ENCODE assay signal across 15 cellular contexts in genomic region chr2:7052404-7052803, GRCh38.
DNase-seq lines count a peak whose midpoint lies in the region; ATAC-seq, FAIRE-seq and TF ChIP-seq lines count a peak whose summit lies in the region.
"Had no signal": no experiment of that assay in that cellular context is flagged by ENCODE, and none has a peak within 500 bp of the region (broad histone marks: within the 10 kb centered on the region; RNA-seq: fewer than 3 reads in every experiment).

No MANE protein-coding gene starts in this region.

- DNase-seq in GM12891 (ENCODE audit: insufficient read length, low spot score) (no peak), foreskin melanocyte (no peak), NCI-H446 (lab: John Stamatoyannopoulos, UW) (no peak)
- DNase-seq in stimulated activated effector memory CD8-positive, alpha-beta T cell treated with anti-CD3 and anti-CD28 coated beads, Interleukin-12 subunit alpha, Interleukin-12 subunit beta, amount 100 ng/mL, for 72 hours (ENCODE audit: low spot score in 2 of 2): no peak
- DNase-seq: ACHN, DND-41, gastrocnemius medialis, NCI-H524 treated with DMSO at 0.1 percent for 48 hours had no signal

- FAIRE-seq in GM12891 (lab: Jason Lieb, UNC): peak; percentile 28

- H3K27ac Mint-ChIP-seq in stimulated activated effector memory CD8-positive, alpha-beta T cell treated with anti-CD3 and anti-CD28 coated beads, Interleukin-12 subunit alpha, Interleukin-12 subunit beta, amount 100 ng/mL, for 72 hours: no peak overlapping the region
- H3K27ac Mint-ChIP-seq: type B pancreatic cell had no signal

- no peaks in the 10 kb centered on the region for H3K4me1 Mint-ChIP-seq in stimulated activated effector memory CD8-positive, alpha-beta T cell treated with anti-CD3 and anti-CD28 coated beads, Interleukin-12 subunit alpha, Interleukin-12 subunit beta, amount 100 ng/mL, for 72 hours
- H3K4me1 Mint-ChIP-seq: neural crest cell had no signal

- H3K4me3 Mint-ChIP-seq in stimulated activated effector memory CD8-positive, alpha-beta T cell treated with anti-CD3 and anti-CD28 coated beads, Interleukin-12 subunit alpha, Interleukin-12 subunit beta, amount 100 ng/mL, for 72 hours: no peak overlapping the region
- H3K4me3 Mint-ChIP-seq: neural crest cell, type B pancreatic cell had no signal

- ATAC-seq in GM19438 (IDR thresholded peaks at IDR 0.05; ENCODE audit: low read depth, unreplicated experiment): peak; percentile 86
- peak; percentile 79 for ATAC-seq in HG02852 (IDR thresholded peaks at IDR 0.05; ENCODE audit: unreplicated experiment)
- ATAC-seq in HG03558 (IDR thresholded peaks at IDR 0.05; ENCODE audit: extremely low read depth, unreplicated experiment): peak; percentile 78
- no peak for ATAC-seq in HG02870 (IDR thresholded peaks at IDR 0.05; ENCODE audit: unreplicated experiment)
- no peak for ATAC-seq in stimulated activated effector memory CD8-positive, alpha-beta T cell treated with anti-CD3 and anti-CD28 coated beads, Interleukin-12 subunit alpha, Interleukin-12 subunit beta, amount 100 ng/mL, for 72 hours
- ATAC-seq: gastrocnemius medialis, Right ventricle myocardium inferior had no signal

- H3K9me3 Mint-ChIP-seq in stimulated activated effector memory CD8-positive, alpha-beta T cell treated with anti-CD3 and anti-CD28 coated beads, Interleukin-12 subunit alpha, Interleukin-12 subunit beta, amount 100 ng/mL, for 72 hours: no peaks in the 10 kb centered on the region
- H3K9me3 Mint-ChIP-seq: neural crest cell, type B pancreatic cell had no signal

- TF ChIP-seq POLR2A in GM12891 (IDR thresholded peaks at IDR 0.05; ENCODE audit: low read depth, low read length): no peak

- H3K36me3 Mint-ChIP-seq in stimulated activated effector memory CD8-positive, alpha-beta T cell treated with anti-CD3 and anti-CD28 coated beads, Interleukin-12 subunit alpha, Interleukin-12 subunit beta, amount 100 ng/mL, for 72 hours: peaks cover under 1% of the 10 kb centered on the region

TF ChIP-seq in GM12891, 5 proteins besides CTCF, POLR2A, EP300 and RAD21:
- no peak for TF ChIP-seq POU2F2 (IDR thresholded peaks at IDR 0.05; ENCODE audit: low read depth, low read length)
- TF ChIP-seq SPI1 (IDR thresholded peaks at IDR 0.05; ENCODE audit: low read depth, low read length): no peak
- TF ChIP-seq TAF1 (IDR thresholded peaks at IDR 0.05; ENCODE audit: low read depth, low read length): no peak
- no peak for TF ChIP-seq POLR2AphosphoS5 (IDR thresholded peaks at IDR 0.05; ENCODE audit: low read depth, low read length)
- no peak for TF ChIP-seq PAX5 (IDR thresholded peaks at IDR 0.05; ENCODE audit: insufficient read depth, low read length, severe bottlenecking)

Comparison
In these comparisons a context has a peak if more than half of its experiments do, and no peak if none do; other contexts are left out.
1. ATAC-seq: peak in GM19438 (single experiment), HG02852 (single experiment) and HG03558 (single experiment); none in HG02870 (single experiment) and stimulated activated effector memory CD8-positive, alpha-beta T cell treated with anti-CD3 and anti-CD28 coated beads, Interleukin-12 subunit alpha, Interleukin-12 subunit beta, amount 100 ng/mL, for 72 hours (single experiment).